In genomic region chr6:137880633-137881521, GRCh38 we compare ENCODE assay signal across 1 cellular context.
TF ChIP-seq lines count a peak whose summit lies in the region.

No MANE protein-coding gene starts in this region.

TF ChIP-seq in GM12878, 131 proteins besides CTCF, POLR2A, EP300 and RAD21 (continued from another document):
- TF ChIP-seq PKNOX1 (IDR thresholded peaks at IDR 0.05), result peak; percentile 73
- peak; percentile 11; the same call in 1 of the 3 replicates for TF ChIP-seq POU2F2 (IDR thresholded peaks at IDR 0.05; ENCODE audit: borderline replicate concordance, low read depth, low read length)
- no peak for TF ChIP-seq CUX1 (IDR thresholded peaks at IDR 0.05; ENCODE audit: insufficient replicate concordance, low read depth, low read length)
- TF ChIP-seq IKZF1 (conservative IDR thresholded peaks at IDR 0.05), result 0 out of 2 replicates have a peak, but pooled peaks have one; percentile 2
- peak; percentile 53; the same call in 1 of the 2 replicates for TF ChIP-seq BACH1 (IDR thresholded peaks at IDR 0.05; ENCODE audit: borderline replicate concordance)
